ENCODE assay signal across 9 cellular contexts in the genomic region with DNA sequence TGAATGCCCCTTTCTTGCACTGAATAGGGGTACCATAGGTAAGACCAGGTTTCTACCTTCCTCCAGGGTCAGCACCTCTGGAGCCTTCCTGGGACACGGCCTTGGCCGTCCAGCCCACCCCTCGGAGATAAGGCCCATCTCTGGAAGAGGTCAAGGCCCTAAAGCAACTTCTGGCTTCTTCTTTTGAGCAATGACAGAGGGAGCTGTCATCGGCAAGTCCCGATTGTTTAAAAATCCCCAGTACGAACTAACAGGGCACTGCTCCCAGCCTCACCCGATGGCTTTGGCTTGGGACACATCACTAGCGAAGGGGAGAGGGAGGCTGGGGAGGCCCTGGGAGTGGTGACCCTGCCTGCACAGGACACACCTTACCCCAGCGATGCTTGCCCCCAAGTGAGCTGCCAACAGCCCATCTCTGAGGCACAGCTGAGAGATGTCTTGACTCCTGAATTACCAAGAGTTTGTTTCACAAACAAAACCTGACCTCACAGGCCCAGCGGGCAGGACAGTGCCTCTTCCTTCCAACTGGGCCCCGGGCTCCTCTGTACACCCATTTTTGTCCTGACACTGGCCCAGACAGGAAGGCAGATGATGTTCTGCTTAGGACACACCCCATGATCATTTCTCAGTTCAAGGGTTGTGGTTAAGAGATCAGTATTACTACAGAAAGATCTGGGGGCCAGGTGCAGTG. TPM values are rescaled to one million over a fixed set of nuclear protein-coding genes. Genes with fewer than 3 reads are reported as not detected.
DNase-seq lines count a peak whose midpoint lies in the region; ATAC-seq and TF ChIP-seq lines count a peak whose summit lies in the region.
"Had no signal": no experiment of that assay in that cellular context is flagged by ENCODE, and none has a peak within 500 bp of the region (broad histone marks: within the 10 kb centered on the region; RNA-seq: fewer than 3 reads in every experiment).

No MANE protein-coding gene starts in this region.

- POLR2A ChIA-PET in PC-9 (lab: Charles Lee; ENCODE audit: unreplicated experiment) = no interaction called here

- H3K4me3 ChIP-seq in OCI-LY3 (ENCODE audit: low read length) (peak overlapping the region; percentile 99), aorta (ENCODE audit: low read length in 2 of 2) (no peak overlapping the region), PC-9 (no peak overlapping the region)

- peak overlapping the region; percentile 65 for H3K9ac ChIP-seq in OCI-LY3 (ENCODE audit: low read length)

- H3F3A ChIP-seq in PC-9 (ENCODE audit: insufficient read depth, low read depth) = peaks cover 23% of the 10 kb centered on the region

- no TSS peak for BruUV-seq in PC-9 (replicated peaks; lab: Mats Ljungman, UMichigan)

- DNase-seq in GM20000 (ENCODE audit: low spot score) = peak; percentile 78
- DNase-seq in Right ventricle myocardium superior = no peak
- DNase-seq in stimulated activated naive CD8-positive, alpha-beta T cell treated with anti-CD3 and anti-CD28 coated beads, Interleukin-15, amount 100 ng/mL, for 72 hours = peak in 1 of 2 donors; percentile 55
- DNase-seq in aorta = no peak
- DNase-seq in PC-9 = no peak
- DNase-seq: activated T-cell treated with anti-CD3 and anti-CD28 coated beads, Interleukin-2, amount 50 U/mL, for 4 hours had no signal

- H3K36me3 ChIP-seq in OCI-LY3 (replicated peaks; ENCODE audit: low read depth, low read length) = peaks cover 65% of the 10 kb centered on the region
- H3K36me3 ChIP-seq in aorta (ENCODE audit: control insufficient read depth in 1 of 2, insufficient read depth in 2 of 2, low read length in 1 of 2) = no peaks in the 10 kb centered on the region
- H3K36me3 ChIP-seq in PC-9 (ENCODE audit: low read depth) = no peaks in the 10 kb centered on the region

- H3K9me3 ChIP-seq in OCI-LY3 (ENCODE audit: insufficient read depth, low read length) (no peaks in the 10 kb centered on the region), aorta (ENCODE audit: control insufficient read depth, low read length) (no peaks in the 10 kb centered on the region), PC-9 (ENCODE audit: insufficient read depth, low read depth) (no peaks in the 10 kb centered on the region)

- peaks cover 75% of the 10 kb centered on the region for H3K4me1 ChIP-seq in OCI-LY3 (ENCODE audit: low read length)
- no peaks in the 10 kb centered on the region for H3K4me1 ChIP-seq in aorta (ENCODE audit: control insufficient read depth in 1 of 2, insufficient read depth in 2 of 2, low read length in 2 of 2)
- peaks cover 10% of the 10 kb centered on the region; the same call in 1 of the 2 replicates for H3K4me1 ChIP-seq in PC-9 (replicated peaks; ENCODE audit: insufficient read depth)

- no peaks in the 10 kb centered on the region for H3K9me2 ChIP-seq in PC-9 (ENCODE audit: insufficient read depth)

- H2AFZ ChIP-seq in OCI-LY3 (ENCODE audit: low read depth, low read length) (no peak overlapping the region), PC-9 (no peak overlapping the region)

- no peaks in the 10 kb centered on the region for H3K27me3 ChIP-seq in OCI-LY3 (ENCODE audit: low read depth, low read length)
- no peaks in the 10 kb centered on the region for H3K27me3 ChIP-seq in aorta (ENCODE audit: control insufficient read depth in 1 of 2, insufficient read depth in 2 of 2, low read length in 1 of 2)
- no peaks in the 10 kb centered on the region for H3K27me3 ChIP-seq in PC-9 (ENCODE audit: insufficient read depth, low read depth)

- peak overlapping the region; percentile 79 to 94 for H3K27ac Mint-ChIP-seq in stimulated activated naive CD8-positive, alpha-beta T cell treated with anti-CD3 and anti-CD28 coated beads, Interleukin-15, amount 100 ng/mL, for 72 hours

- H3K4me2 ChIP-seq in OCI-LY3 (ENCODE audit: low read length) (peak overlapping the region; percentile 99), PC-9 (no peak overlapping the region)

- H3K27me3 Mint-ChIP-seq in stimulated activated naive CD8-positive, alpha-beta T cell treated with anti-CD3 and anti-CD28 coated beads, Interleukin-15, amount 100 ng/mL, for 72 hours = no peaks in the 10 kb centered on the region

- H4K20me1 ChIP-seq in OCI-LY3 (ENCODE audit: insufficient read depth, low read length) (peaks cover 22% of the 10 kb centered on the region; the same call in 1 of the 2 replicates), PC-9 (ENCODE audit: insufficient read depth) (peaks cover 7% of the 10 kb centered on the region; the same call in 1 of the 2 replicates)

- CTCF ChIA-PET in PC-9 (lab: Charles Lee) = interaction anchor here (1.3 kb wide), 1 partner anchor 28 kb away, joined by 6 read pairs; no protein-coding TSS in a partner anchor

- 44 to 62% methylated on average over 11 of the region's 11 CpGs for WGBS in aorta, 2 donors

- H3K79me2 ChIP-seq in OCI-LY3 (ENCODE audit: low read length) (peaks cover 51% of the 10 kb centered on the region), PC-9 (ENCODE audit: low read depth) (0 out of 2 replicates have a peak, but pooled peaks cover 6% of the 10 kb centered on the region)

- ATAC-seq in Right ventricle myocardium superior (ENCODE audit: poor library complexity) (peak; percentile 9), HG02981 (IDR thresholded peaks at IDR 0.05; ENCODE audit: unreplicated experiment) (no peak), aorta (ENCODE audit: low FRiP score) (no peak), GM18520 (IDR thresholded peaks at IDR 0.05; ENCODE audit: unreplicated experiment) (no peak)
- peak; percentile 65 for ATAC-seq in stimulated activated naive CD8-positive, alpha-beta T cell treated with anti-CD3 and anti-CD28 coated beads, Interleukin-15, amount 100 ng/mL, for 72 hours

- peak overlapping the region; percentile 36 to 46 for H3K4me3 Mint-ChIP-seq in stimulated activated naive CD8-positive, alpha-beta T cell treated with anti-CD3 and anti-CD28 coated beads, Interleukin-15, amount 100 ng/mL, for 72 hours
- H3K4me3 Mint-ChIP-seq: activated T-cell treated with anti-CD3 and anti-CD28 coated beads, Interleukin-2, amount 50 U/mL, for 4 hours had no signal

- intact Hi-C loops in Right ventricle myocardium superior (cut with DNase I) = no loop called here
- intact Hi-C loops in aorta (cut with DNase I) = loop anchor here in 1 of 2 donors (5.0 kb wide), 1 partner anchor 61 kb away; no protein-coding TSS in a partner anchor
- intact Hi-C loops in PC-9 (cut with micrococcal nuclease; ENCODE audit: unreplicated experiment) = no loop called here

- H3K27ac ChIP-seq in OCI-LY3 (ENCODE audit: low read length) = peak overlapping the region; percentile 96
- H3K27ac ChIP-seq in aorta (ENCODE audit: low read depth in 1 of 2, low read length in 2 of 2) = peak overlapping the region in 1 of 2 donors; percentile 43
- no peak overlapping the region for H3K27ac ChIP-seq in PC-9

- peaks cover 80% of the 10 kb centered on the region for H3K4me1 Mint-ChIP-seq in stimulated activated naive CD8-positive, alpha-beta T cell treated with anti-CD3 and anti-CD28 coated beads, Interleukin-15, amount 100 ng/mL, for 72 hours

- TF ChIP-seq CTCF in GM20000 (IDR thresholded peaks at IDR 0.05; ENCODE audit: extremely low read depth, missing control alignments) = no peak
- no peak for TF ChIP-seq CTCF in OCI-LY3 (IDR thresholded peaks at IDR 0.05; ENCODE audit: low read depth, low read length)
- no peak for TF ChIP-seq CTCF in PC-9 (conservative IDR thresholded peaks at IDR 0.05)

- no peaks in the 10 kb centered on the region for H3K9me3 Mint-ChIP-seq in stimulated activated naive CD8-positive, alpha-beta T cell treated with anti-CD3 and anti-CD28 coated beads, Interleukin-15, amount 100 ng/mL, for 72 hours
- H3K9me3 Mint-ChIP-seq: activated T-cell treated with anti-CD3 and anti-CD28 coated beads, Interleukin-2, amount 50 U/mL, for 4 hours had no signal

RNA-seq across cellular contexts. Expression of gene SYNGR2, which starts 4.8 kb away (rescaled TPM):
- total RNA-seq in Right ventricle myocardium superior = 99.8 TPM
- 10 to 100 TPM; 67.7 to 69.9 TPM for total RNA-seq in aorta
- polyA plus RNA-seq in aorta = 10 to 100 TPM; 49.0 to 91.9 TPM
- 91.9 and 95.0 TPM in 2 replicates for total RNA-seq in PC-9 (2021)

RNA-seq across cellular contexts. Expression of gene TK1, which starts 13.7 kb away (rescaled TPM):
- 2.6 TPM for total RNA-seq in Right ventricle myocardium superior
- 1 to 10 TPM; 2.4 to 3.8 TPM for total RNA-seq in aorta
- 1 to 10 TPM; 1.1 to 2.7 TPM for polyA plus RNA-seq in aorta
- total RNA-seq in PC-9 (2021) = 137 and 147 TPM in 2 replicates

RNA-seq across cellular contexts. Expression of gene AFMID, which starts 14.0 kb away (rescaled TPM):
- total RNA-seq in Right ventricle myocardium superior = 32.7 TPM
- 10 to 100 TPM; 18.1 to 36.5 TPM for total RNA-seq in aorta
- polyA plus RNA-seq in aorta = 10 to 100 TPM; 22.2 to 45.4 TPM
- total RNA-seq in PC-9 (2021) = 30.4 and 43.6 TPM in 2 replicates

RNA-seq across cellular contexts. Expression of gene C17orf99, which starts 27.0 kb away (rescaled TPM):
- not detected for total RNA-seq in Right ventricle myocardium superior
- total RNA-seq in aorta = not detected
- polyA plus RNA-seq in aorta = under 1 TPM in 1 of 2 donors, not detected in 1; 0.13 TPM
- total RNA-seq in PC-9 (2021) = not detected in 2 replicates
- total RNA-seq: activated T-cell treated with anti-CD3 and anti-CD28 coated beads, Interleukin-2, amount 50 U/mL, for 4 hours had no signal

RNA-seq across cellular contexts. Expression of gene BIRC5, which starts 40.9 kb away (rescaled TPM):
- total RNA-seq in Right ventricle myocardium superior (1.7 TPM), aorta (1 to 10 TPM in 1 of 2 donors, under 1 TPM in 1; 0.65 to 2.8 TPM), PC-9 (2021) (72.4 and 91.0 TPM in 2 replicates)
- 1 to 10 TPM in 1 of 2 donors, under 1 TPM in 1; 0.10 to 3.4 TPM for polyA plus RNA-seq in aorta

Comparison
In these comparisons a context has a peak if more than half of its experiments do, and no peak if none do; other contexts are left out.
1. ATAC-seq: peak in Right ventricle myocardium superior (single experiment) and stimulated activated naive CD8-positive, alpha-beta T cell treated with anti-CD3 and anti-CD28 coated beads, Interleukin-15, amount 100 ng/mL, for 72 hours (single experiment); none in HG02981 (single experiment), aorta (single experiment) and GM18520 (single experiment).
2. RNA of gene TK1, which starts 13.7 kb away (total RNA-seq): 137 to 147 TPM in PC-9; 2.4 to 3.8 TPM in aorta and 2.6 TPM in Right ventricle myocardium superior (single experiment); every median in the first group is over 10 times any median in the second.